Comparison of ENCODE assay signal across 8 cellular contexts in genomic region chr3:50237754-50238548, GRCh38. TPM values are rescaled to one million over a fixed set of nuclear protein-coding genes. Genes with fewer than 3 reads are reported as not detected.
DNase-seq lines count a peak whose midpoint lies in the region; ATAC-seq, FAIRE-seq and TF ChIP-seq lines count a peak whose summit lies in the region.

No MANE protein-coding gene starts in this region.

- H3K4me1 ChIP-seq in endothelial cell of umbilical vein (ENCODE audit: control insufficient read depth, extremely low read depth, insufficient read depth, low read length) (peaks cover 47% of the 10 kb centered on the region), mucosa of descending colon (ENCODE audit: low read depth) (peaks cover 54% of the 10 kb centered on the region)

- POLR2A ChIA-PET in endothelial cell of umbilical vein (lab: Charles Lee): no interaction called here

- peak overlapping the region; percentile 93 for H3K4me2 ChIP-seq in endothelial cell of umbilical vein (ENCODE audit: insufficient read depth, low read length)

- no peaks in the 10 kb centered on the region for H3K9me3 ChIP-seq in endothelial cell of umbilical vein (replicated peaks; ENCODE audit: control insufficient read depth, insufficient read depth, low read length)
- H3K9me3 ChIP-seq in mucosa of descending colon: no peaks in the 10 kb centered on the region

- CTCF ChIA-PET in endothelial cell of umbilical vein (lab: Charles Lee): interaction anchor here (0.6 to 2.4 kb wide), 4 partner anchors 9 to 68 kb away, joined by 3 to 17 read pairs (median 5); no protein-coding TSS in a partner anchor

- peak overlapping the region; percentile 60 for H3K27ac ChIP-seq in endothelial cell of umbilical vein (ENCODE audit: insufficient read depth, low read depth, low read length)

- peak overlapping the region; percentile 80 to 88 (median 81) for H3K4me3 ChIP-seq in endothelial cell of umbilical vein (replicated peaks in 1 of 3; ENCODE audit: insufficient read depth in 1 of 3, low read depth in 1 of 3, low read length in 3 of 3)
- peak overlapping the region; percentile 66 for H3K4me3 ChIP-seq in mucosa of descending colon

- peak; percentile 38 for ATAC-seq in HG02798 (IDR thresholded peaks at IDR 0.05; ENCODE audit: poor library complexity, unreplicated experiment)
- peak; percentile 39 for ATAC-seq in mucosa of descending colon
- ATAC-seq in GM19035 (IDR thresholded peaks at IDR 0.05; ENCODE audit: unreplicated experiment): no peak

- H3K36me3 ChIP-seq in endothelial cell of umbilical vein (ENCODE audit: control insufficient read depth in 2 of 2, extremely low read depth in 1 of 2, insufficient read depth in 2 of 2, low read length in 2 of 2) (peaks cover 2 to 10% of the 10 kb centered on the region in 2 experiments), mucosa of descending colon (ENCODE audit: low read depth) (no peaks in the 10 kb centered on the region)

- H2AFZ ChIP-seq in endothelial cell of umbilical vein (ENCODE audit: low read depth, low read length): no peak overlapping the region

- BruUV-seq in endothelial cell of umbilical vein (replicated peaks; lab: Mats Ljungman, UMichigan): no TSS peak

- intact Hi-C loops in endothelial cell of umbilical vein (cut with micrococcal nuclease): loop anchor here (1.0 to 5.0 kb wide), 4 partner anchors 8 to 81 kb away; partner anchors contain the start of gene SEMA3F
- intact Hi-C loops in mucosa of descending colon (cut with DNase I, micrococcal nuclease): no loop called here

- TF ChIP-seq POLR2A in endothelial cell of umbilical vein (IDR thresholded peaks at IDR 0.05; ENCODE audit: low read depth, low read length): peak; percentile 62

- dilution Hi-C loops in endothelial cell of umbilical vein (cut with MboI; ENCODE audit: extremely low pct_ligation_motif_present, low sequenced_read_pairs): no loop called here

- FAIRE-seq in endothelial cell of umbilical vein (lab: Jason Lieb, UNC): peak; percentile 98

- DNase-seq in NOMO-1 treated with DMSO at 0.1 percent for 48 hours (lab: John Stamatoyannopoulos, UW; ENCODE audit: unreplicated experiment): peak; percentile 86
- peak; percentile 57 for DNase-seq in activated CD8-positive, alpha-beta memory T cell treated with anti-CD3 and anti-CD28 coated beads, Interleukin-2, amount 50 U/mL, for 24 hours (ENCODE audit: extremely low read depth)
- peak; percentile 85 for DNase-seq in endothelial cell of umbilical vein (ENCODE audit: low read depth, low spot score)
- DNase-seq in mucosa of descending colon: peak; percentile 77 to 93 (median 81)
- DNase-seq in stimulated activated CD8-positive, alpha-beta memory T cell treated with anti-CD3 and anti-CD28 coated beads, Interleukin-4, amount 100 ng/mL, for 1 hour (ENCODE audit: low read depth in 2 of 2, low spot score in 1 of 2): peak; percentile 64 to 73

- H4K20me1 ChIP-seq in endothelial cell of umbilical vein (replicated peaks; ENCODE audit: control insufficient read depth, extremely low read depth, insufficient read depth, low read length): no peaks in the 10 kb centered on the region

- H3K9ac ChIP-seq in endothelial cell of umbilical vein (replicated peaks; ENCODE audit: extremely low read depth, insufficient read depth, low read length): peak overlapping the region; percentile 91

- H3K9me1 ChIP-seq in endothelial cell of umbilical vein (replicated peaks; ENCODE audit: control insufficient read depth, extremely low read depth, insufficient read depth, low read length): no peaks in the 10 kb centered on the region

- H3K79me2 ChIP-seq in endothelial cell of umbilical vein (ENCODE audit: control insufficient read depth, insufficient read depth, low read length): peaks cover 67% of the 10 kb centered on the region

- no peaks in the 10 kb centered on the region for H3K27me3 ChIP-seq in endothelial cell of umbilical vein (ENCODE audit: control insufficient read depth in 2 of 2, insufficient read depth in 2 of 2, low read length in 2 of 2)

- TF ChIP-seq CTCF in GM12873 (IDR thresholded peaks at IDR 0.05; ENCODE audit: insufficient read depth, low read depth, low read length, missing control alignments) (peak; percentile 4), endothelial cell of umbilical vein (IDR thresholded peaks at IDR 0.05; ENCODE audit: extremely low read depth in 1 of 2, insufficient read depth in 1 of 2, low read depth in 1 of 2, low read length in 2 of 2) (no peak), mucosa of descending colon (IDR thresholded peaks at IDR 0.05) (no peak)

TF ChIP-seq in endothelial cell of umbilical vein, 7 proteins besides CTCF, POLR2A, EP300 and RAD21:
- TF ChIP-seq POLR2AphosphoS5 (IDR thresholded peaks at IDR 0.05; ENCODE audit: insufficient read depth, low read depth, low read length): peak; percentile 81
- TF ChIP-seq GATA2 (IDR thresholded peaks at IDR 0.05; ENCODE audit: insufficient read depth, insufficient read length, low read depth, low read length): no peak
- no peak for TF ChIP-seq JUN (IDR thresholded peaks at IDR 0.05; ENCODE audit: borderline replicate concordance, insufficient read depth, insufficient read length, low read depth)

RNA-seq across cellular contexts. Expression of gene GNAI2, which starts 1.9 kb away (rescaled TPM):
- 767 and 773 TPM in 2 replicates for total RNA-seq in endothelial cell of umbilical vein
- 1,875 and 2,290 TPM in 2 replicates for polyA plus RNA-seq in endothelial cell of umbilical vein
- polyA plus RNA-seq in endothelial cell of umbilical vein (2011; cell fraction: cytosol; rRNA removed): 1,268 and 1,476 TPM in 2 replicates
- polyA plus RNA-seq in endothelial cell of umbilical vein (2011; cell fraction: nucleus; rRNA removed): 620 and 630 TPM in 2 replicates
- polyA plus RNA-seq in endothelial cell of umbilical vein (2012): 588 and 714 TPM in 2 replicates
- polyA minus RNA-seq in endothelial cell of umbilical vein: 1,411 and 1,486 TPM in 2 replicates
- polyA minus RNA-seq in endothelial cell of umbilical vein (2011; cell fraction: cytosol; rRNA and poly(A)+ RNA removed): 67.6 TPM
- polyA minus RNA-seq in endothelial cell of umbilical vein (2011; cell fraction: nucleus; rRNA and poly(A)+ RNA removed): 157 and 164 TPM in 2 replicates
- 100 to 1,000 TPM in 1 of 3 donors, 10 to 100 TPM in 2; 47.0 to 190 (median 96.4) TPM for total RNA-seq in mucosa of descending colon

RNA-seq across cellular contexts. Expression of gene SEMA3B, which starts 31.0 kb away (rescaled TPM):
- total RNA-seq in endothelial cell of umbilical vein (0.97 and 1.5 TPM in 2 replicates), mucosa of descending colon (100 to 1,000 TPM in 1 of 3 donors, 10 to 100 TPM in 2; 42.0 to 129 (median 59.2) TPM)
- polyA plus RNA-seq in endothelial cell of umbilical vein: 1.2 and 1.4 TPM in 2 replicates
- polyA plus RNA-seq in endothelial cell of umbilical vein (2011; cell fraction: cytosol; rRNA removed): 0.35 and 0.69 TPM in 2 replicates
- polyA plus RNA-seq in endothelial cell of umbilical vein (2011; cell fraction: nucleus; rRNA removed): 8.0 and 8.3 TPM in 2 replicates
- 0.68 and 0.94 TPM in 2 replicates for polyA plus RNA-seq in endothelial cell of umbilical vein (2012)
- polyA minus RNA-seq in endothelial cell of umbilical vein: 0.66 and 1.4 TPM in 2 replicates
- polyA minus RNA-seq in endothelial cell of umbilical vein (2011; cell fraction: cytosol; rRNA and poly(A)+ RNA removed): 58.9 TPM
- polyA minus RNA-seq in endothelial cell of umbilical vein (2011; cell fraction: nucleus; rRNA and poly(A)+ RNA removed): 2.1 and 3.9 TPM in 2 replicates

RNA-seq across cellular contexts. Expression of gene SLC38A3, which starts 32.9 kb away (rescaled TPM):
- 0.60 and 0.65 TPM in 2 replicates for total RNA-seq in endothelial cell of umbilical vein
- polyA plus RNA-seq in endothelial cell of umbilical vein: 0.94 and 1.1 TPM in 2 replicates
- polyA plus RNA-seq in endothelial cell of umbilical vein (2011; cell fraction: cytosol; rRNA removed): 0.21 and 0.23 TPM in 2 replicates
- 1.0 and 1.2 TPM in 2 replicates for polyA plus RNA-seq in endothelial cell of umbilical vein (2011; cell fraction: nucleus; rRNA removed)
- polyA plus RNA-seq in endothelial cell of umbilical vein (2012): 0.24 TPM in 1 of 2 replicates, not detected in the other
- polyA minus RNA-seq in endothelial cell of umbilical vein: not detected in 2 replicates
- not detected for polyA minus RNA-seq in endothelial cell of umbilical vein (2011; cell fraction: cytosol; rRNA and poly(A)+ RNA removed)
- polyA minus RNA-seq in endothelial cell of umbilical vein (2011; cell fraction: nucleus; rRNA and poly(A)+ RNA removed): 0.72 and 0.77 TPM in 2 replicates
- total RNA-seq in mucosa of descending colon: under 1 TPM in 2 of 3 donors, not detected in 1; 0.29 to 0.32 TPM

RNA-seq across cellular contexts. Expression of gene LSMEM2, which starts 40.9 kb away (rescaled TPM):
- total RNA-seq in endothelial cell of umbilical vein: not detected in 2 replicates
- polyA plus RNA-seq in endothelial cell of umbilical vein: not detected in 2 replicates
- polyA plus RNA-seq in endothelial cell of umbilical vein (2011; cell fraction: cytosol; rRNA removed): not detected in 2 replicates
- polyA plus RNA-seq in endothelial cell of umbilical vein (2011; cell fraction: nucleus; rRNA removed): not detected in 2 replicates
- not detected in 2 replicates for polyA plus RNA-seq in endothelial cell of umbilical vein (2012)
- not detected in 2 replicates for polyA minus RNA-seq in endothelial cell of umbilical vein
- polyA minus RNA-seq in endothelial cell of umbilical vein (2011; cell fraction: cytosol; rRNA and poly(A)+ RNA removed): not detected
- polyA minus RNA-seq in endothelial cell of umbilical vein (2011; cell fraction: nucleus; rRNA and poly(A)+ RNA removed): not detected in 2 replicates
- total RNA-seq in mucosa of descending colon: under 1 TPM in 1 of 3 donors, not detected in 2; 0.32 TPM

RNA-seq across cellular contexts. Expression of gene GNAT1, which starts 46.5 kb away (rescaled TPM):
- 0.77 and 0.78 TPM in 2 replicates for total RNA-seq in endothelial cell of umbilical vein
- polyA plus RNA-seq in endothelial cell of umbilical vein: 0.05 TPM in 1 of 2 replicates, not detected in the other
- polyA plus RNA-seq in endothelial cell of umbilical vein (2011; cell fraction: cytosol; rRNA removed): 0.03 TPM in 1 of 2 replicates, not detected in the other
- 0.40 and 0.55 TPM in 2 replicates for polyA plus RNA-seq in endothelial cell of umbilical vein (2011; cell fraction: nucleus; rRNA removed)
- polyA plus RNA-seq in endothelial cell of umbilical vein (2012): 0.16 TPM in 1 of 2 replicates, not detected in the other
- not detected in 2 replicates for polyA minus RNA-seq in endothelial cell of umbilical vein
- not detected for polyA minus RNA-seq in endothelial cell of umbilical vein (2011; cell fraction: cytosol; rRNA and poly(A)+ RNA removed)
- 0.14 and 0.34 TPM in 2 replicates for polyA minus RNA-seq in endothelial cell of umbilical vein (2011; cell fraction: nucleus; rRNA and poly(A)+ RNA removed)
- not detected for total RNA-seq in mucosa of descending colon

Comparison
In these comparisons a context has a peak if more than half of its experiments do, and no peak if none do; other contexts are left out.
1. RNA of gene SEMA3B, which starts 31.0 kb away (total RNA-seq): 42.0 to 129 TPM in mucosa of descending colon; 0.97 to 1.5 TPM in endothelial cell of umbilical vein; every median in the first group is over 10 times any median in the second.
2. Peak in every context shown above with its lines, with median percentiles within 50 percentile points of each other: DNase-seq.